Comparison of ENCODE assay signal across 19 cellular contexts in genomic region chr15:72178976-72179585, GRCh38. TPM values are rescaled to one million over a fixed set of nuclear protein-coding genes. Genes with fewer than 3 reads are reported as not detected.
"Had no signal": no experiment of that assay in that cellular context is flagged by ENCODE, and none has a peak within 500 bp of the region (broad histone marks: within the 10 kb centered on the region; RNA-seq: fewer than 3 reads in every experiment).

No MANE protein-coding gene starts in this region.

- H3K27me3 ChIP-seq: testis had no signal

- H3K4me3 Mint-ChIP-seq: activated CD4-positive, alpha-beta T cell treated with anti-CD3 and anti-CD28 coated beads, Interleukin-2, amount 10 ng/mL, durations not matched to agents 7 days and 5 days; activated T-cell treated with anti-CD3 and anti-CD28 coated beads, Interleukin-2, amount 50 U/mL, for 4 hours; mesothelial cell of epicardium; natural killer cell treated with Interleukin-12 subunit alpha and Interleukin-12 subunit beta and Interleukin-15 and Interleukin-18, amount 100 ng/mL, for 72 hours; stimulated activated effector memory CD8-positive, alpha-beta T cell treated with anti-CD3 and anti-CD28 coated beads, Interleukin-12 subunit alpha, Interleukin-12 subunit beta, amount 100 ng/mL, for 72 hours; T-helper 1 cell treated with Interleukin-12 subunit alpha and Interleukin-12 subunit beta and Interleukin-4 antibody, amounts not matched to agents 30 μg/mL and 1 μg/mL, for 36 hours had no signal

- H3K9me3 Mint-ChIP-seq: activated CD4-positive, alpha-beta T cell treated with anti-CD3 and anti-CD28 coated beads, Interleukin-2, amount 10 ng/mL, durations not matched to agents 7 days and 5 days; activated naive CD4-positive, alpha-beta T cell treated with anti-CD3 and anti-CD28 coated beads, Interleukin-2, amount 50 U/mL, for 72 hours; activated T-cell treated with anti-CD3 and anti-CD28 coated beads, Interleukin-2, amount 50 U/mL, for 4 hours; mesothelial cell of epicardium; natural killer cell treated with Interleukin-12 subunit alpha and Interleukin-12 subunit beta and Interleukin-15 and Interleukin-18, amount 100 ng/mL, for 72 hours; stimulated activated effector memory CD8-positive, alpha-beta T cell treated with anti-CD3 and anti-CD28 coated beads, Interleukin-12 subunit alpha, Interleukin-12 subunit beta, amount 100 ng/mL, for 72 hours; T-helper 1 cell treated with Interleukin-12 subunit alpha and Interleukin-12 subunit beta and Interleukin-4 antibody, amounts not matched to agents 30 μg/mL and 1 μg/mL, for 36 hours had no signal

- H3K4me3 ChIP-seq: adrenal gland, psoas muscle, smooth muscle cell, stomach, testis had no signal

- H3K27ac Mint-ChIP-seq: activated CD4-positive, alpha-beta T cell treated with anti-CD3 and anti-CD28 coated beads, Interleukin-2, amount 10 ng/mL, durations not matched to agents 7 days and 5 days; activated naive CD4-positive, alpha-beta T cell treated with anti-CD3 and anti-CD28 coated beads, Interleukin-2, amount 50 U/mL, for 72 hours; mesothelial cell of epicardium; natural killer cell treated with Interleukin-12 subunit alpha and Interleukin-12 subunit beta and Interleukin-15 and Interleukin-18, amount 100 ng/mL, for 72 hours; stimulated activated effector memory CD8-positive, alpha-beta T cell treated with anti-CD3 and anti-CD28 coated beads, Interleukin-12 subunit alpha, Interleukin-12 subunit beta, amount 100 ng/mL, for 72 hours; T-helper 1 cell treated with Interleukin-12 subunit alpha and Interleukin-12 subunit beta and Interleukin-4 antibody, amounts not matched to agents 30 μg/mL and 1 μg/mL, for 36 hours had no signal

- H3K9me3 ChIP-seq: adrenal gland, psoas muscle, stomach, testis had no signal

- DNase-seq: activated CD4-positive, alpha-beta T cell treated with anti-CD3 and anti-CD28 coated beads, Interleukin-2, amount 10 ng/mL, durations not matched to agents 7 days and 5 days; activated CD8-positive, alpha-beta memory T cell treated with anti-CD3 and anti-CD28 coated beads, Interleukin-2, amount 50 U/mL, for 4 hours; activated effector memory CD4-positive, alpha-beta T cell treated with anti-CD3 and anti-CD28 coated beads, Interleukin-2, amount 50 U/mL, for 16 hours; activated T-cell treated with anti-CD3 and anti-CD28 coated beads, Interleukin-2, amount 50 U/mL, for 4 hours; adrenal gland; occipital lobe; stimulated activated CD4-positive, alpha-beta T cell treated with anti-CD3 and anti-CD28 coated beads, Interleukin-4, amount 100 ng/mL, for 24 hours; stomach; testis had no signal

- H3K36me3 Mint-ChIP-seq: activated naive CD4-positive, alpha-beta T cell treated with anti-CD3 and anti-CD28 coated beads, Interleukin-2, amount 50 U/mL, for 72 hours; mesothelial cell of epicardium; natural killer cell treated with Interleukin-12 subunit alpha and Interleukin-12 subunit beta and Interleukin-15 and Interleukin-18, amount 100 ng/mL, for 72 hours; stimulated activated effector memory CD8-positive, alpha-beta T cell treated with anti-CD3 and anti-CD28 coated beads, Interleukin-12 subunit alpha, Interleukin-12 subunit beta, amount 100 ng/mL, for 72 hours had no signal

- H3K27ac ChIP-seq: adrenal gland, psoas muscle, stomach, testis had no signal

- H3K4me2 ChIP-seq: smooth muscle cell had no signal

- H3K36me3 ChIP-seq: adrenal gland, stomach had no signal

- ATAC-seq: activated CD4-positive, CD25-positive, alpha-beta regulatory T cell treated with anti-CD3 and anti-CD28 coated beads, Interleukin-2, amount 50 U/mL, for 24 hours; activated naive CD4-positive, alpha-beta T cell treated with anti-CD3 and anti-CD28 coated beads, Interleukin-2, amount 50 U/mL, for 72 hours; activated T-cell treated with anti-CD3 and anti-CD28 coated beads, Interleukin-2, amount 50 U/mL, for 4 hours; natural killer cell treated with Interleukin-12 subunit alpha and Interleukin-12 subunit beta and Interleukin-15 and Interleukin-18, amount 100 ng/mL, for 72 hours; psoas muscle had no signal

RNA-seq across cellular contexts. Expression of gene GRAMD2A, which starts 18.5 kb away (rescaled TPM):
- total RNA-seq: activated CD4-positive, alpha-beta T cell treated with anti-CD3 and anti-CD28 coated beads, Interleukin-2, amount 10 ng/mL, durations not matched to agents 7 days and 5 days; activated naive CD4-positive, alpha-beta T cell treated with anti-CD3 and anti-CD28 coated beads, Interleukin-2, amount 50 U/mL, for 72 hours; activated T-cell treated with anti-CD3 and anti-CD28 coated beads, Interleukin-2, amount 50 U/mL, for 4 hours; glomerular endothelial cell; liver; natural killer cell treated with Interleukin-12 subunit alpha and Interleukin-12 subunit beta and Interleukin-15 and Interleukin-18, amount 100 ng/mL, for 72 hours; psoas muscle had no signal
- polyA plus RNA-seq: liver had no signal
